13 cellular contexts compared by ENCODE assay signal in the genomic region with DNA sequence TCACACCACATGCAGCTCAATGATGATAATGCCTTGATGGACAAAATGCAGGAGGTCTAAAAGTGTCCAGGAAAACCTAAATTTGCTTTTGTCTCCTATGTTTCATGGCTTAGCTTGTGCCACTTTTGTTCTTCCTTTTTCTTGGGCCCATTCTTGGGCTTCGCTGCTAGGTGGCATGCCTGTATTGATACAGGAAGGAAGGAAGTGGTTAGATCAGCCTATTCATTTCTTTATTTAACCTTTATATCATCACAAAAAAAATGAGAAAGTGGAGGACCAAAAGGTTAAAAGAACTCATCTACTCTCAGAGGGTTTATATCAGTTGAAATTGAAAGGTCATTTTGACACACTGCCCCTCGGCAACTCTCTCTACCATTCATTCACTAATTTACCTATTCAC.
A peak's percentile ranks its signal among the peaks of the same experiment; 100 is the strongest.
DNase-seq lines count a peak whose midpoint lies in the region; ATAC-seq lines count a peak whose summit lies in the region.
"Had no signal": no experiment of that assay in that cellular context is flagged by ENCODE, and none has a peak within 500 bp of the region (broad histone marks: within the 10 kb centered on the region; RNA-seq: fewer than 3 reads in every experiment).

No MANE protein-coding gene starts in this region.

- peak overlapping the region; percentile 8; the same call in 1 of the 2 replicates for H3K9ac ChIP-seq in Karpas-422 (ENCODE audit: low read length)

- H3K27me3 ChIP-seq in Karpas-422 (ENCODE audit: low read length), result no peaks in the 10 kb centered on the region
- no peaks in the 10 kb centered on the region for H3K27me3 ChIP-seq in effector memory CD4-positive, alpha-beta T cell (replicated peaks; ENCODE audit: control insufficient read depth, insufficient read depth, low read length, poor library complexity, severe bottlenecking)
- H3K27me3 ChIP-seq: tibial artery had no signal

- H3K27ac Mint-ChIP-seq in activated T-cell treated with anti-CD3 and anti-CD28 coated beads, Interleukin-2, amount 50 U/mL, for 72 hours, result peak overlapping the region; percentile 29
- peak overlapping the region; percentile 54 for H3K27ac Mint-ChIP-seq in activated T-helper 17 cell treated with anti-CD3 and anti-CD28 coated beads, Interleukin-2, amount 50 U/mL, for 72 hours
- peak overlapping the region; percentile 43 for H3K27ac Mint-ChIP-seq in stimulated activated effector memory CD8-positive, alpha-beta T cell treated with anti-CD3 and anti-CD28 coated beads, Interleukin-12 subunit alpha, Interleukin-12 subunit beta, amount 100 ng/mL, for 72 hours
- H3K27ac Mint-ChIP-seq: progenitor cell of endocrine pancreas had no signal

- H3K9me3 ChIP-seq in Karpas-422 (ENCODE audit: low read length), result no peaks in the 10 kb centered on the region
- no peaks in the 10 kb centered on the region for H3K9me3 ChIP-seq in effector memory CD4-positive, alpha-beta T cell (ENCODE audit: control insufficient read depth, low read length)
- H3K9me3 ChIP-seq: tibial artery had no signal

- H2AFZ ChIP-seq in Karpas-422 (ENCODE audit: low read length), result peak overlapping the region; percentile 59

- H3K79me2 ChIP-seq in Karpas-422 (ENCODE audit: low read length), result no peaks in the 10 kb centered on the region

- H3K4me1 Mint-ChIP-seq in activated T-cell treated with anti-CD3 and anti-CD28 coated beads, Interleukin-2, amount 50 U/mL, for 72 hours (ENCODE audit: low read depth), result peaks cover 52% of the 10 kb centered on the region
- peaks cover 26% of the 10 kb centered on the region for H3K4me1 Mint-ChIP-seq in activated T-helper 17 cell treated with anti-CD3 and anti-CD28 coated beads, Interleukin-2, amount 50 U/mL, for 72 hours
- peaks cover 60% of the 10 kb centered on the region for H3K4me1 Mint-ChIP-seq in stimulated activated effector memory CD8-positive, alpha-beta T cell treated with anti-CD3 and anti-CD28 coated beads, Interleukin-12 subunit alpha, Interleukin-12 subunit beta, amount 100 ng/mL, for 72 hours

- H3K4me2 ChIP-seq in Karpas-422 (ENCODE audit: low read depth, low read length, poor library complexity, severe bottlenecking), result peak overlapping the region; percentile 31

- peaks cover 42% of the 10 kb centered on the region for H3K4me1 ChIP-seq in Karpas-422 (ENCODE audit: low read length)
- peaks cover 12% of the 10 kb centered on the region for H3K4me1 ChIP-seq in effector memory CD4-positive, alpha-beta T cell (ENCODE audit: control insufficient read depth, insufficient read depth, low read length, poor library complexity, severe bottlenecking)
- H3K4me1 ChIP-seq: tibial artery had no signal

- peaks cover 5 to 9% of the 10 kb centered on the region in 2 donors for H3K36me3 Mint-ChIP-seq in activated T-cell treated with anti-CD3 and anti-CD28 coated beads, Interleukin-2, amount 50 U/mL, for 72 hours (ENCODE audit: insufficient read depth in 2 of 2)
- no peaks in the 10 kb centered on the region for H3K36me3 Mint-ChIP-seq in activated T-helper 17 cell treated with anti-CD3 and anti-CD28 coated beads, Interleukin-2, amount 50 U/mL, for 72 hours (ENCODE audit: low read depth)
- no peaks in the 10 kb centered on the region for H3K36me3 Mint-ChIP-seq in stimulated activated effector memory CD8-positive, alpha-beta T cell treated with anti-CD3 and anti-CD28 coated beads, Interleukin-12 subunit alpha, Interleukin-12 subunit beta, amount 100 ng/mL, for 72 hours

- DNase-seq in activated T-cell treated with anti-CD3 and anti-CD28 coated beads, Interleukin-2, amount 50 U/mL, for 72 hours, result peak in 1 of 2 donors; percentile 34
- no peak for DNase-seq in activated T-cell treated with anti-CD3 and anti-CD28 coated beads, Interleukin-2, amount 50 U/mL, for 1 hour
- DNase-seq in Karpas-422 (peak; percentile 68), LoVo (ENCODE audit: low spot score) (no peak), SW 1271 (lab: John Stamatoyannopoulos, UW) (no peak)
- no peak for DNase-seq in stimulated activated effector memory CD8-positive, alpha-beta T cell treated with anti-CD3 and anti-CD28 coated beads, Interleukin-12 subunit alpha, Interleukin-12 subunit beta, amount 100 ng/mL, for 72 hours (ENCODE audit: low spot score in 2 of 2)
- no peak for DNase-seq in effector memory CD4-positive, alpha-beta T cell
- DNase-seq: activated gamma-delta T cell, caudate nucleus, glutamatergic neuron, tibial artery had no signal

- H3K4me3 Mint-ChIP-seq in activated T-cell treated with anti-CD3 and anti-CD28 coated beads, Interleukin-2, amount 50 U/mL, for 72 hours, result peak overlapping the region in 1 of 2 donors; percentile 67
- peak overlapping the region; percentile 53 for H3K4me3 Mint-ChIP-seq in activated T-helper 17 cell treated with anti-CD3 and anti-CD28 coated beads, Interleukin-2, amount 50 U/mL, for 72 hours
- peak overlapping the region; percentile 8 for H3K4me3 Mint-ChIP-seq in stimulated activated effector memory CD8-positive, alpha-beta T cell treated with anti-CD3 and anti-CD28 coated beads, Interleukin-12 subunit alpha, Interleukin-12 subunit beta, amount 100 ng/mL, for 72 hours

- no peaks in the 10 kb centered on the region for H3K27me3 Mint-ChIP-seq in activated T-cell treated with anti-CD3 and anti-CD28 coated beads, Interleukin-2, amount 50 U/mL, for 72 hours (ENCODE audit: low read depth)
- no peaks in the 10 kb centered on the region for H3K27me3 Mint-ChIP-seq in activated T-helper 17 cell treated with anti-CD3 and anti-CD28 coated beads, Interleukin-2, amount 50 U/mL, for 72 hours
- H3K27me3 Mint-ChIP-seq: progenitor cell of endocrine pancreas had no signal

- no peaks in the 10 kb centered on the region for H4K20me1 ChIP-seq in Karpas-422 (ENCODE audit: insufficient read depth, low read depth, low read length)

- no peaks in the 10 kb centered on the region for H3K9me3 Mint-ChIP-seq in activated T-cell treated with anti-CD3 and anti-CD28 coated beads, Interleukin-2, amount 50 U/mL, for 72 hours
- H3K9me3 Mint-ChIP-seq in activated T-helper 17 cell treated with anti-CD3 and anti-CD28 coated beads, Interleukin-2, amount 50 U/mL, for 72 hours, result no peaks in the 10 kb centered on the region
- H3K9me3 Mint-ChIP-seq in stimulated activated effector memory CD8-positive, alpha-beta T cell treated with anti-CD3 and anti-CD28 coated beads, Interleukin-12 subunit alpha, Interleukin-12 subunit beta, amount 100 ng/mL, for 72 hours, result no peaks in the 10 kb centered on the region

- H3K36me3 ChIP-seq in Karpas-422 (ENCODE audit: insufficient read depth, low read length), result no peaks in the 10 kb centered on the region
- H3K36me3 ChIP-seq in effector memory CD4-positive, alpha-beta T cell (ENCODE audit: control insufficient read depth, insufficient read depth, low read length), result no peaks in the 10 kb centered on the region
- H3K36me3 ChIP-seq: tibial artery had no signal

- peak; percentile 65 to 79 for ATAC-seq in activated T-cell treated with anti-CD3 and anti-CD28 coated beads, Interleukin-2, amount 50 U/mL, for 72 hours (replicated peaks in 1 of 2)
- peak; percentile 64 for ATAC-seq in activated T-helper 17 cell treated with anti-CD3 and anti-CD28 coated beads, Interleukin-2, amount 50 U/mL, for 72 hours (replicated peaks)
- ATAC-seq in stimulated activated effector memory CD8-positive, alpha-beta T cell treated with anti-CD3 and anti-CD28 coated beads, Interleukin-12 subunit alpha, Interleukin-12 subunit beta, amount 100 ng/mL, for 72 hours, result peak; percentile 78

- H3K4me3 ChIP-seq in Karpas-422 (ENCODE audit: low read length), result no peak overlapping the region
- H3K4me3 ChIP-seq in effector memory CD4-positive, alpha-beta T cell (ENCODE audit: insufficient read depth, low read depth, low read length, poor library complexity, severe bottlenecking), result no peak overlapping the region
- H3K4me3 ChIP-seq: tibial artery had no signal

- no peak overlapping the region for H3K27ac ChIP-seq in Karpas-422 (ENCODE audit: low read length)
- H3K27ac ChIP-seq in effector memory CD4-positive, alpha-beta T cell (ENCODE audit: insufficient read depth, low read length, poor library complexity, severe bottlenecking), result no peak overlapping the region
- H3K27ac ChIP-seq: tibial artery had no signal

- no peaks in the 10 kb centered on the region for H3K9me2 ChIP-seq in Karpas-422 (replicated peaks; ENCODE audit: insufficient read depth, low read length)
